Comparison of ENCODE assay signal across 11 cellular contexts in genomic region chr12:101924647-101925046, GRCh38. TPM values are rescaled to one million over a fixed set of nuclear protein-coding genes. Genes with fewer than 3 reads are reported as not detected.
DNase-seq lines count a peak whose midpoint lies in the region; TF ChIP-seq lines count a peak whose summit lies in the region.
"Had no signal": no experiment of that assay in that cellular context is flagged by ENCODE, and none has a peak within 500 bp of the region (broad histone marks: within the 10 kb centered on the region; RNA-seq: fewer than 3 reads in every experiment).

No MANE protein-coding gene starts in this region.

- no peaks in the 10 kb centered on the region for H3K36me3 ChIP-seq in ACC112 (ENCODE audit: insufficient read depth, low read length)

- H3K4me3 Mint-ChIP-seq in HFFc6, result peak overlapping the region; percentile 44; the same call in 1 of the 2 replicates
- H3K4me3 Mint-ChIP-seq: CD4-positive, alpha-beta memory T cell had no signal

- no peak overlapping the region for H3K4me3 ChIP-seq in ACC112 (ENCODE audit: low read depth, low read length)
- H3K4me3 ChIP-seq in coronary artery, result no peak overlapping the region

- no peak overlapping the region for H2AFZ ChIP-seq in ACC112 (ENCODE audit: low read length, unreplicated experiment)

- H3K36me3 Mint-ChIP-seq in HFFc6 (ENCODE audit: low read depth), result peaks cover 28% of the 10 kb centered on the region

- peaks cover 50% of the 10 kb centered on the region for H3K4me1 Mint-ChIP-seq in HFFc6 (ENCODE audit: low read depth)
- H3K4me1 Mint-ChIP-seq: CD4-positive, alpha-beta memory T cell had no signal

- no peaks in the 10 kb centered on the region for H3K27me3 ChIP-seq in ACC112 (ENCODE audit: insufficient read depth, low read length)

- DNase-seq in HFFc6 (peak; percentile 33), T1000 (lab: John Stamatoyannopoulos, UW) (peak; percentile 14), iPS-NIHi7 (ENCODE audit: extremely low spot score) (peak; percentile 27), NCI-H345 (lab: John Stamatoyannopoulos, UW) (no peak), mesenteric fat pad (ENCODE audit: low spot score) (no peak), GOT3 (lab: John Stamatoyannopoulos, UW) (no peak), coronary artery (ENCODE audit: low spot score) (no peak)
- DNase-seq: activated effector memory CD4-positive, alpha-beta T cell treated with anti-CD3 and anti-CD28 coated beads, Interleukin-2, amount 50 U/mL, for 16 hours; CD4-positive, alpha-beta memory T cell had no signal

- peak overlapping the region; percentile 63; the same call in 1 of the 2 replicates for H3K27ac ChIP-seq in ACC112 (ENCODE audit: low read depth, low read length)
- peak overlapping the region in 1 of 2 donors; percentile 82 for H3K27ac ChIP-seq in coronary artery

- peak overlapping the region; percentile 93 for H3K27ac Mint-ChIP-seq in HFFc6
- H3K27ac Mint-ChIP-seq: CD4-positive, alpha-beta memory T cell; progenitor cell of endocrine pancreas had no signal

- H3K79me2 ChIP-seq in ACC112 (ENCODE audit: control insufficient read depth, insufficient read depth, low read length, unreplicated experiment), result no peaks in the 10 kb centered on the region

- TF ChIP-seq CTCF in HFFc6 (IDR thresholded peaks at IDR 0.05) (no peak), coronary artery (IDR thresholded peaks at IDR 0.05) (no peak)

- peaks cover 12% of the 10 kb centered on the region for H3K27me3 Mint-ChIP-seq in HFFc6 (ENCODE audit: insufficient read depth)
- H3K27me3 Mint-ChIP-seq: progenitor cell of endocrine pancreas had no signal

- peaks cover 8% of the 10 kb centered on the region; the same call in 1 of the 2 replicates for H3K9me3 Mint-ChIP-seq in HFFc6
- H3K9me3 Mint-ChIP-seq: CD4-positive, alpha-beta memory T cell had no signal

- peaks cover 8% of the 10 kb centered on the region for H3K4me1 ChIP-seq in ACC112 (ENCODE audit: control insufficient read depth, insufficient read depth, low read length, unreplicated experiment)

RNA-seq across cellular contexts. Expression of gene DRAM1, which starts 47.3 kb away (rescaled TPM):
- total RNA-seq in HFFc6 (2021; fragmentation: NEBNext Ultra II Directional; extraction: Animal tissue kit (Norgen Biotek cat#: 25700)), result 100 to 1,000 TPM; 109 to 136 (median 122) TPM
- 35.3 TPM for total RNA-seq in mesenteric fat pad

Comparison
In these comparisons a context has a peak if more than half of its experiments do, and no peak if none do; other contexts are left out.
1. DNase-seq: peak in HFFc6 (single experiment), T1000 (single experiment) and iPS-NIHi7 (single experiment); none in NCI-H345 (single experiment), mesenteric fat pad (single experiment), GOT3 (single experiment) and coronary artery (single experiment).